In genomic region chr18:49849331-49850217, GRCh38 we compare ENCODE assay signal across 8 cellular contexts. TPM values are rescaled to one million over a fixed set of nuclear protein-coding genes. Genes with fewer than 3 reads are reported as not detected.
DNase-seq lines count a peak whose midpoint lies in the region; ATAC-seq and TF ChIP-seq lines count a peak whose summit lies in the region.

No MANE protein-coding gene starts in this region.

- POLR2A ChIA-PET in Caco-2 (lab: Charles Lee): no interaction called here

- DNase-seq in Caco-2: peak; percentile 49 to 73
- DNase-seq in NCI-H1417 (lab: John Stamatoyannopoulos, UW): peak; percentile 90 to 99 (median 98)
- peak in 4 of 7 donors; percentile 21 to 34 (median 30) for DNase-seq in adrenal gland
- no peak for DNase-seq in left lobe of liver (ENCODE audit: low spot score)
- DNase-seq in superior temporal gyrus (ENCODE audit: extremely low spot score): no peak
- DNase-seq in NCI-H1694 treated with DMSO at 0.1 percent for 48 hours (lab: John Stamatoyannopoulos, UW): no peak
- DNase-seq in amniotic stem cell (lab: John Stamatoyannopoulos, UW): no peak

- intact Hi-C loops in Caco-2 (cut with micrococcal nuclease; ENCODE audit: unreplicated experiment) (no loop called here), adrenal gland (cut with DNase I) (loop anchor here in 1 of 2 donors (10.0 kb wide), 1 partner anchor 335 kb away; no protein-coding TSS in a partner anchor)

- WGBS in adrenal gland, 4 donors: 50 to 70% (median 56%) methylated on average over 5 to 14 of the region's 14 CpGs

- no peak for TF ChIP-seq CTCF in Caco-2 (IDR thresholded peaks at IDR 0.05; ENCODE audit: insufficient read depth in 1 of 2, low read depth in 1 of 2, low read length in 1 of 2, severe bottlenecking in 1 of 2, unreplicated experiment in 1 of 2)
- no peak for TF ChIP-seq CTCF in adrenal gland (IDR thresholded peaks at IDR 0.05)

- no peak overlapping the region for H3K4me3 ChIP-seq in Caco-2 (ENCODE audit: low read depth, low read length)
- no peak overlapping the region for H3K4me3 ChIP-seq in adrenal gland

- H3K27me3 ChIP-seq in Caco-2 (replicated peaks; ENCODE audit: control insufficient read depth, insufficient read depth, low read length) (no peaks in the 10 kb centered on the region), adrenal gland (no peaks in the 10 kb centered on the region)

- peak overlapping the region; percentile 39 for H3K27ac Mint-ChIP-seq in Caco-2 (ENCODE audit: unreplicated experiment)

- H3K36me3 Mint-ChIP-seq in Caco-2 (ENCODE audit: insufficient read depth, unreplicated experiment): peaks cover 20% of the 10 kb centered on the region

- no peak for TF ChIP-seq POLR2A in adrenal gland (IDR thresholded peaks at IDR 0.05)

- peak overlapping the region; percentile 46 for H3K4me3 Mint-ChIP-seq in Caco-2 (ENCODE audit: unreplicated experiment)

- ATAC-seq in left lobe of liver: peak; percentile 16
- ATAC-seq in GM18502 (IDR thresholded peaks at IDR 0.05; ENCODE audit: poor library complexity, unreplicated experiment): no peak

- H3K4me1 Mint-ChIP-seq in Caco-2 (ENCODE audit: low read depth, unreplicated experiment): peaks cover 3% of the 10 kb centered on the region

- no peak overlapping the region for H3K27ac ChIP-seq in adrenal gland

- TSS peak; percentile 50 for BruUV-seq in Caco-2 (replicated peaks; lab: Mats Ljungman, UMichigan)

- no peaks in the 10 kb centered on the region for H3K9me3 ChIP-seq in Caco-2
- no peaks in the 10 kb centered on the region for H3K9me3 ChIP-seq in adrenal gland (replicated peaks in 1 of 3)

- CTCF ChIA-PET in Caco-2 (lab: Charles Lee): interaction anchor here (1.3 kb wide), 1 partner anchor 9 kb away, joined by 5 read pairs; no protein-coding TSS in a partner anchor

- no peaks in the 10 kb centered on the region for H3K36me3 ChIP-seq in Caco-2 (ENCODE audit: control insufficient read depth, insufficient read depth, low read length)
- no peaks in the 10 kb centered on the region for H3K36me3 ChIP-seq in adrenal gland (replicated peaks in 1 of 2)

- H3K4me1 ChIP-seq in Caco-2: no peaks in the 10 kb centered on the region
- no peaks in the 10 kb centered on the region for H3K4me1 ChIP-seq in adrenal gland (replicated peaks in 1 of 2)

- H3K9me3 Mint-ChIP-seq in Caco-2 (ENCODE audit: unreplicated experiment): no peaks in the 10 kb centered on the region

- no peaks in the 10 kb centered on the region for H3K27me3 Mint-ChIP-seq in Caco-2 (ENCODE audit: insufficient read depth, unreplicated experiment)

RNA-seq across cellular contexts. Expression of gene ACAA2, which starts 36.2 kb away (rescaled TPM):
- total RNA-seq in Caco-2 (2022) (188 and 207 TPM in 2 replicates), adrenal gland (100 to 1,000 TPM in 4 of 8 donors, 10 to 100 TPM in 4; 67.6 to 128 (median 105) TPM), left lobe of liver (572 TPM)
- 100 to 1,000 TPM in 1 of 3 donors, 10 to 100 TPM in 2; 21.4 to 197 (median 29.3) TPM for polyA plus RNA-seq in adrenal gland

Comparison
In these comparisons a context has a peak if more than half of its experiments do, and no peak if none do; other contexts are left out.
1. DNase-seq: peak in Caco-2 (2 of 2), NCI-H1417 (3 of 3) and adrenal gland (4 of 7); none in left lobe of liver (single experiment), superior temporal gyrus (single experiment), NCI-H1694 treated with DMSO at 0.1 percent for 48 hours (single experiment) and amniotic stem cell (single experiment).